17 cellular contexts compared by ENCODE assay signal in the genomic region with DNA sequence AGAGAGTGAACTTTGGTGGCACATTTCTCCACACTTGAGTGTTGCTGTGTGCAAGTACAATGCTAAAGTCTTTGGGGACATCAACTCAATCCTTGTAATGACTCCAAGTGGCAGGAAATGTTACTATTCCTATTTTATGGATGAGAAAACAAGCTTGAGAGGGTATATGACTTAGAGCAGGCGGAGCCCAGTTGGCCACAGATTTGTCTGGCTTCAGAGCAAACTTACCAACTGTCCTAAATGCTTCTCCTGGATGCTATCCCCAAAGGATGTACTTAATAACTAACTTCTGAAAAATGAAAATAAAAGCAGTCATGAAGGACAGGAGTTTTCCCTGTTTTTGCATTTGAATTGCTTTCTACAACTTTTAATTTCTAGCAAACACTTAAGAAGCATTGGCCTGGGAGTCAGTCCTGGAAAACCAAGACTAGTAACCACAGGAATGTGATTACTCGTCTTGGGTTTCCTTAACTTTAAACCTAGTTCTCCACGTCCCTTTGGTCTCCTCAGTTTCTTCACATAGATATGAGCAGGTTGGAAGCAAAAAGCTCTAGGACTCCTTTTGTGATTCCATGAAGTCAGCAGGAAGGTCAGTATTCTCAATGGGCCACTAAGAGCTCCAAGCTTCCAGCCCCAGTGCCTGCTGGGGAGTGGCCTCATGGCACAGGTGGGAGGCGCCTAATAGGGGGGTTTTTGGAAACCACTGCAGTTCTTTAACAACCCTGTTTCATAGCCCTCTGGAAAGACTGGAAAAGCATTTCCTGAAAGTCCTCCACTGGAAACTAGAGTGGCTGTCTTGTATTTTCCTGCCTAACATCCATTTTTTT.
DNase-seq lines count a peak whose midpoint lies in the region; ATAC-seq, FAIRE-seq and TF ChIP-seq lines count a peak whose summit lies in the region.
"Had no signal": no experiment of that assay in that cellular context is flagged by ENCODE, and none has a peak within 500 bp of the region (broad histone marks: within the 10 kb centered on the region; RNA-seq: fewer than 3 reads in every experiment).

No MANE protein-coding gene starts in this region.

- FAIRE-seq in astrocyte (lab: Jason Lieb, UNC), result peak; percentile 66

- no peaks in the 10 kb centered on the region for H3K79me2 ChIP-seq in astrocyte (ENCODE audit: insufficient read depth, low read length)

- peaks cover 8% of the 10 kb centered on the region for H3K4me1 Mint-ChIP-seq in astrocyte (ENCODE audit: low read depth, unreplicated experiment)

- DNase-seq in AG04449 (ENCODE audit: low read depth, low spot score) (peak; percentile 9), HCEC 1CT (peak; percentile 40), astrocyte (ENCODE audit: low read depth) (peak; percentile 70), foreskin keratinocyte (peak in 1 of 2 donors; percentile 34), NCI-H510A treated with DMSO at 0.1 percent for 48 hours (lab: John Stamatoyannopoulos, UW) (no peak), G401 (ENCODE audit: low spot score) (no peak), right atrium auricular region (ENCODE audit: low spot score) (no peak)
- no peak for DNase-seq in stimulated activated naive CD8-positive, alpha-beta T cell treated with anti-CD3 and anti-CD28 coated beads, Interleukin-15, Interleukin-2, amounts not matched to agents 100 U/mL and 50 U/mL, for 24 hours
- DNase-seq: activated CD4-positive, alpha-beta T cell treated with anti-CD3 and anti-CD28 coated beads for 36 hours; activated T-cell treated with anti-CD3 and anti-CD28 coated beads, Interleukin-2, amount 50 U/mL, for 1 hour; cortex of kidney; esophagus squamous epithelium; mesendoderm; NCI-H526; occipital lobe; Peyer's patch; T-helper 1 cell had no signal

- CTCF ChIA-PET in AG04449 (lab: Yijun Ruan, JAX), result no interaction called here

- H3K9me3 ChIP-seq in astrocyte (ENCODE audit: insufficient read depth, low read depth, low read length), result no peaks in the 10 kb centered on the region
- no peaks in the 10 kb centered on the region for H3K9me3 ChIP-seq in right atrium auricular region
- H3K9me3 ChIP-seq: esophagus squamous epithelium, Peyer's patch had no signal

- no peaks in the 10 kb centered on the region for H3K9me3 Mint-ChIP-seq in astrocyte (ENCODE audit: unreplicated experiment)

- no peaks in the 10 kb centered on the region for H3K36me3 ChIP-seq in astrocyte (ENCODE audit: insufficient read depth, low read length)
- peaks cover 6% of the 10 kb centered on the region for H3K36me3 ChIP-seq in right atrium auricular region
- H3K36me3 ChIP-seq: esophagus squamous epithelium, Peyer's patch had no signal

- H3K27me3 ChIP-seq in astrocyte (ENCODE audit: insufficient read depth, low read length) (no peaks in the 10 kb centered on the region), foreskin keratinocyte (no peaks in the 10 kb centered on the region), right atrium auricular region (no peaks in the 10 kb centered on the region)
- H3K27me3 ChIP-seq: esophagus squamous epithelium, Peyer's patch had no signal

- no peak overlapping the region for H3K27ac ChIP-seq in astrocyte (ENCODE audit: low read depth, low read length)
- no peak overlapping the region for H3K27ac ChIP-seq in foreskin keratinocyte
- H3K27ac ChIP-seq in right atrium auricular region, result no peak overlapping the region
- H3K27ac ChIP-seq: esophagus squamous epithelium, Peyer's patch had no signal

- no peak overlapping the region for H3K27ac Mint-ChIP-seq in astrocyte (ENCODE audit: unreplicated experiment)
- H3K27ac Mint-ChIP-seq: activated CD4-positive, alpha-beta T cell treated with anti-CD3 and anti-CD28 coated beads for 36 hours had no signal

- H3K4me3 ChIP-seq in AG04449 (ENCODE audit: low read depth, low read length) (no peak overlapping the region), astrocyte (ENCODE audit: insufficient read depth, low read depth, low read length) (no peak overlapping the region), right atrium auricular region (no peak overlapping the region)
- H3K4me3 ChIP-seq: esophagus squamous epithelium, Peyer's patch had no signal

- POLR2A ChIA-PET in AG04449 (lab: Yijun Ruan, JAX), result interaction anchor here (0.6 kb wide), 1 partner anchor 469 kb away, joined by 3 read pairs; no protein-coding TSS in a partner anchor

- no peak overlapping the region for H3K9ac ChIP-seq in astrocyte (ENCODE audit: low read length)

- no peak overlapping the region for H2AFZ ChIP-seq in astrocyte (ENCODE audit: low read depth, low read length)

- no peaks in the 10 kb centered on the region for H3K27me3 Mint-ChIP-seq in astrocyte (ENCODE audit: low read depth, unreplicated experiment)
- H3K27me3 Mint-ChIP-seq: activated CD4-positive, alpha-beta T cell treated with anti-CD3 and anti-CD28 coated beads for 36 hours had no signal

- no peaks in the 10 kb centered on the region for H4K20me1 ChIP-seq in astrocyte (ENCODE audit: insufficient read depth, low read length)

- in situ Hi-C loops in G401 (cut with HindIII; ENCODE audit: low sequenced_read_pairs), result no loop called here

- no peak for TF ChIP-seq CTCF in AG04449 (IDR thresholded peaks at IDR 0.05; ENCODE audit: insufficient read depth, low read length, missing control alignments)
- no peak for TF ChIP-seq CTCF in astrocyte (IDR thresholded peaks at IDR 0.05; ENCODE audit: insufficient read depth, low read depth, low read length)
- TF ChIP-seq CTCF in foreskin keratinocyte (conservative IDR thresholded peaks at IDR 0.05), result no peak
- TF ChIP-seq CTCF in right atrium auricular region (IDR thresholded peaks at IDR 0.05), result no peak

- peak; percentile 49 for ATAC-seq in foreskin keratinocyte
- no peak for ATAC-seq in stimulated activated naive CD8-positive, alpha-beta T cell treated with anti-CD3 and anti-CD28 coated beads, Interleukin-15, Interleukin-2, amounts not matched to agents 100 U/mL and 50 U/mL, for 24 hours
- ATAC-seq: activated CD4-positive, alpha-beta T cell treated with anti-CD3 and anti-CD28 coated beads for 36 hours had no signal

- no peak overlapping the region for H3K4me3 Mint-ChIP-seq in astrocyte (ENCODE audit: unreplicated experiment)
- H3K4me3 Mint-ChIP-seq: activated CD4-positive, alpha-beta T cell treated with anti-CD3 and anti-CD28 coated beads for 36 hours had no signal

- H3K4me2 ChIP-seq in astrocyte (ENCODE audit: low read length), result peak overlapping the region; percentile 41

- H3K4me1 ChIP-seq in astrocyte (ENCODE audit: insufficient read depth, low read length), result peaks cover 8% of the 10 kb centered on the region
- no peaks in the 10 kb centered on the region for H3K4me1 ChIP-seq in foreskin keratinocyte
- peaks cover 0 to 4% of the 10 kb centered on the region in 2 donors for H3K4me1 ChIP-seq in right atrium auricular region
- H3K4me1 ChIP-seq: esophagus squamous epithelium had no signal

- H3K36me3 Mint-ChIP-seq in astrocyte (ENCODE audit: low read depth, unreplicated experiment), result peaks cover 2% of the 10 kb centered on the region

Comparison
In these comparisons a context has a peak if more than half of its experiments do, and no peak if none do; other contexts are left out.
1. DNase-seq: peak in AG04449 (single experiment), HCEC 1CT (single experiment) and astrocyte (single experiment); none in NCI-H510A treated with DMSO at 0.1 percent for 48 hours (single experiment), G401 (single experiment), right atrium auricular region (single experiment) and stimulated activated naive CD8-positive, alpha-beta T cell treated with anti-CD3 and anti-CD28 coated beads, Interleukin-15, Interleukin-2, amounts not matched to agents 100 U/mL and 50 U/mL, for 24 hours (single experiment).